In genomic region chr5:89336111-89336510, GRCh38 we compare ENCODE assay signal across 10 cellular contexts.
"Had no signal": no experiment of that assay in that cellular context is flagged by ENCODE, and none has a peak within 500 bp of the region (broad histone marks: within the 10 kb centered on the region; RNA-seq: fewer than 3 reads in every experiment).

No MANE protein-coding gene starts in this region.

- H3K4me3 Mint-ChIP-seq: HFFc6, IgD-negative memory B cell had no signal

- H3K27ac Mint-ChIP-seq: HFFc6, IgD-negative memory B cell had no signal

- H3K27me3 Mint-ChIP-seq: IgD-negative memory B cell had no signal

- H2AFZ ChIP-seq: GM23248 had no signal

- H3K9me3 ChIP-seq: HAP-1 had no signal

- H3K4me3 ChIP-seq: GM23248, HAP-1 had no signal

- ATAC-seq: HCT116, HepG2 had no signal

- H3K4me1 ChIP-seq: HAP-1 had no signal

- H3K27ac ChIP-seq: GM23248, HL-60 had no signal

- DNase-seq: GM23248, GOT3, H7, HFFc6, KBM-7 had no signal

- H3K36me3 ChIP-seq: HAP-1 had no signal

- FAIRE-seq: HepG2 had no signal

- H3K9me3 Mint-ChIP-seq: HFFc6, IgD-negative memory B cell had no signal

- H3K9ac ChIP-seq: GM23248 had no signal
